In the genomic region with DNA sequence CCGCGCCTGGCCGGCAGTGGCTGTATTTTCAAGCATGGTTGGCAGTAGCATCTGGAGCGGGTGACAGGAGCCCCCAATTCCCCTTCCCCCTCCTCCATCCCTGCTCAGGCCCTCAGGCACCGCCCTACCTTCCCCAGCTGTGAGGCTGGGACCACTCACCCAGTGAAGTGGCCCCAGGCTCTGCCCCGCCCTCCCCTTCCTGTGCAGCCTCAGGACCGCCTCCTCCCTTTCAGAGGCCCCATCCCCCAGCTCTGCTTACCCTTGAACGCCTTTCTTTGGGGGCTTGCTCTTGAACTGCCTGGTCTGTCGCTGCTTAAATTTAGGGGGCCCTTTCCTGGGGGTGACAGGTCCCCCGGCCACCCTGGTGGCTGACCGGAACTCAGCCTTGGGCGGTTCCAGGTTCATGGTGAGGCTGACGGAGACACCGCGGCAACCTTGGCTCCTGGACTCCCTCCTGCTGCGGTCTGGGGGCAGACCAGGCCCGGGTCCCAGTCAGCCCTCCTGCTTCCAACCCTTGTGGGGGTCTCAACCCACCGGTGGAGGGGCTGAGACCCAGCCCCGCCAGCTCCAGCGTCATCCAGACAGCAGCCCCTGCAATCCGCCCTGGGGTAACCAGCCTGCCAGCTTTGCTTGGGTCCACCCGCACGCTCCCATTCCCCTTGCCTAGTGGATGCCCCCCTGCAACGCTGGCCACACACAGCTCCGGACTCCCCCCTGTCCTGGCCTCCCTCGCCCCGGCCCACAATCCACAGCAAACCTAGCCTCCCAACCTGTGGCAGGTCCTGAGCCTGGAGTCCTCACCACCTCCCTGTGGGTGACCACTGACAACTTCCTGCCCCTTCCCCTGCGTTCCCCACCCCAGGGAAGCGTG, we compare ENCODE assay signal across 9 cellular contexts. TPM values are rescaled to one million over a fixed set of nuclear protein-coding genes. Genes with fewer than 3 reads are reported as not detected.
DNase-seq lines count a peak whose midpoint lies in the region; ATAC-seq, FAIRE-seq and TF ChIP-seq lines count a peak whose summit lies in the region.
"Had no signal": no experiment of that assay in that cellular context is flagged by ENCODE, and none has a peak within 500 bp of the region (broad histone marks: within the 10 kb centered on the region; RNA-seq: fewer than 3 reads in every experiment).

No MANE protein-coding gene starts in this region.

- CTCF ChIA-PET in activated CD4-positive, alpha-beta memory T cell treated with anti-CD3 and anti-CD28 coated beads, Interleukin-2, amount 10 ng/mL, durations not matched to agents 7 days and 5 days (lab: Charles Lee) = interaction anchor here (0.7 kb wide), 1 partner anchor 93 kb away, joined by 3 read pairs; no protein-coding TSS in a partner anchor

- peak overlapping the region; percentile 61 for H3K4me3 Mint-ChIP-seq in activated T-cell treated with anti-CD3 and anti-CD28 coated beads, Interleukin-2, amount 50 U/mL, for 24 hours
- H3K4me3 Mint-ChIP-seq in activated CD4-positive, alpha-beta memory T cell treated with anti-CD3 and anti-CD28 coated beads, Interleukin-2, amount 10 ng/mL, durations not matched to agents 7 days and 5 days = peak overlapping the region; percentile 60
- H3K4me3 Mint-ChIP-seq in stimulated activated naive CD8-positive, alpha-beta T cell treated with anti-CD3 and anti-CD28 coated beads, Interleukin-15, Interleukin-2, amounts not matched to agents 100 ng/mL and 50 ng/mL, for 24 hours = peak overlapping the region; percentile 77

- no peak for DNase-seq in activated T-cell treated with anti-CD3 and anti-CD28 coated beads, Interleukin-2, amount 50 U/mL, for 24 hours
- no peak for DNase-seq in activated T-cell treated with anti-CD3 and anti-CD28 coated beads, Interleukin-2, amount 50 U/mL, for 1 hour
- DNase-seq in activated CD4-positive, alpha-beta memory T cell treated with anti-CD3 and anti-CD28 coated beads, Interleukin-2, amount 10 ng/mL, durations not matched to agents 7 days and 5 days = peak; percentile 27
- peak; percentile 80 for DNase-seq in islet precursor cell
- DNase-seq in NCI-H345 (lab: John Stamatoyannopoulos, UW) = no peak
- DNase-seq in D721Med (ENCODE audit: insufficient read length, low spot score) = no peak
- DNase-seq: heart right ventricle had no signal

- POLR2A ChIA-PET in activated CD4-positive, alpha-beta memory T cell treated with anti-CD3 and anti-CD28 coated beads, Interleukin-2, amount 10 ng/mL, durations not matched to agents 7 days and 5 days (lab: Charles Lee) = interaction anchor here (1.5 to 2.3 kb wide), 3 partner anchors 10 to 14 kb away, joined by 5 to 8 read pairs (median 6); no protein-coding TSS in a partner anchor

- no peaks in the 10 kb centered on the region for H3K9me3 Mint-ChIP-seq in activated T-cell treated with anti-CD3 and anti-CD28 coated beads, Interleukin-2, amount 50 U/mL, for 24 hours
- no peaks in the 10 kb centered on the region for H3K9me3 Mint-ChIP-seq in activated CD4-positive, alpha-beta memory T cell treated with anti-CD3 and anti-CD28 coated beads, Interleukin-2, amount 10 ng/mL, durations not matched to agents 7 days and 5 days
- H3K9me3 Mint-ChIP-seq in stimulated activated naive CD8-positive, alpha-beta T cell treated with anti-CD3 and anti-CD28 coated beads, Interleukin-15, Interleukin-2, amounts not matched to agents 100 ng/mL and 50 ng/mL, for 24 hours = no peaks in the 10 kb centered on the region

- FAIRE-seq in D721Med (lab: Jason Lieb, UNC) = no peak

- H3K27ac Mint-ChIP-seq in activated T-cell treated with anti-CD3 and anti-CD28 coated beads, Interleukin-2, amount 50 U/mL, for 24 hours = peak overlapping the region; percentile 75
- H3K27ac Mint-ChIP-seq in activated CD4-positive, alpha-beta memory T cell treated with anti-CD3 and anti-CD28 coated beads, Interleukin-2, amount 10 ng/mL, durations not matched to agents 7 days and 5 days = peak overlapping the region; percentile 31
- H3K27ac Mint-ChIP-seq in stimulated activated naive CD8-positive, alpha-beta T cell treated with anti-CD3 and anti-CD28 coated beads, Interleukin-15, Interleukin-2, amounts not matched to agents 100 ng/mL and 50 ng/mL, for 24 hours = peak overlapping the region; percentile 16

- TF ChIP-seq CTCF in D721Med (IDR thresholded peaks at IDR 0.05; ENCODE audit: insufficient read depth, missing control alignments) = no peak

- H3K4me1 Mint-ChIP-seq in activated T-cell treated with anti-CD3 and anti-CD28 coated beads, Interleukin-2, amount 50 U/mL, for 24 hours (ENCODE audit: low read depth) = peaks cover 19% of the 10 kb centered on the region
- H3K4me1 Mint-ChIP-seq in activated CD4-positive, alpha-beta memory T cell treated with anti-CD3 and anti-CD28 coated beads, Interleukin-2, amount 10 ng/mL, durations not matched to agents 7 days and 5 days = peaks cover 28% of the 10 kb centered on the region
- peaks cover 18% of the 10 kb centered on the region for H3K4me1 Mint-ChIP-seq in stimulated activated naive CD8-positive, alpha-beta T cell treated with anti-CD3 and anti-CD28 coated beads, Interleukin-15, Interleukin-2, amounts not matched to agents 100 ng/mL and 50 ng/mL, for 24 hours (ENCODE audit: low read depth)

- ATAC-seq in GM21526 (IDR thresholded peaks at IDR 0.05; ENCODE audit: low FRiP score, unreplicated experiment) = no peak
- ATAC-seq: heart right ventricle had no signal

- no peaks in the 10 kb centered on the region for H3K36me3 Mint-ChIP-seq in activated T-cell treated with anti-CD3 and anti-CD28 coated beads, Interleukin-2, amount 50 U/mL, for 24 hours (ENCODE audit: low read depth)
- no peaks in the 10 kb centered on the region for H3K36me3 Mint-ChIP-seq in activated CD4-positive, alpha-beta memory T cell treated with anti-CD3 and anti-CD28 coated beads, Interleukin-2, amount 10 ng/mL, durations not matched to agents 7 days and 5 days (ENCODE audit: low read depth)
- H3K36me3 Mint-ChIP-seq in stimulated activated naive CD8-positive, alpha-beta T cell treated with anti-CD3 and anti-CD28 coated beads, Interleukin-15, Interleukin-2, amounts not matched to agents 100 ng/mL and 50 ng/mL, for 24 hours (ENCODE audit: low read depth) = no peaks in the 10 kb centered on the region

- H3K27me3 Mint-ChIP-seq in activated T-cell treated with anti-CD3 and anti-CD28 coated beads, Interleukin-2, amount 50 U/mL, for 24 hours = peaks cover 40% of the 10 kb centered on the region
- H3K27me3 Mint-ChIP-seq in activated CD4-positive, alpha-beta memory T cell treated with anti-CD3 and anti-CD28 coated beads, Interleukin-2, amount 10 ng/mL, durations not matched to agents 7 days and 5 days = peaks cover 8% of the 10 kb centered on the region
- peaks cover 14% of the 10 kb centered on the region for H3K27me3 Mint-ChIP-seq in stimulated activated naive CD8-positive, alpha-beta T cell treated with anti-CD3 and anti-CD28 coated beads, Interleukin-15, Interleukin-2, amounts not matched to agents 100 ng/mL and 50 ng/mL, for 24 hours

RNA-seq across cellular contexts. Expression of a gene that starts 3.2 kb away (rescaled TPM):
- total RNA-seq in activated CD4-positive, alpha-beta memory T cell treated with anti-CD3 and anti-CD28 coated beads, Interleukin-2, amount 10 ng/mL, durations not matched to agents 7 days and 5 days = 10 to 100 TPM; 10.0 to 10.9 TPM

RNA-seq across cellular contexts. Expression of a gene that starts 13.3 kb away (rescaled TPM):
- total RNA-seq in activated CD4-positive, alpha-beta memory T cell treated with anti-CD3 and anti-CD28 coated beads, Interleukin-2, amount 10 ng/mL, durations not matched to agents 7 days and 5 days = 10 to 100 TPM; 59.3 TPM

RNA-seq across cellular contexts. Expression of a gene that starts 13.4 kb away (rescaled TPM):
- 10 to 100 TPM; 28.8 to 33.3 TPM for total RNA-seq in activated CD4-positive, alpha-beta memory T cell treated with anti-CD3 and anti-CD28 coated beads, Interleukin-2, amount 10 ng/mL, durations not matched to agents 7 days and 5 days

RNA-seq across cellular contexts. Expression of a gene that starts 16.1 kb away (rescaled TPM):
- total RNA-seq in activated CD4-positive, alpha-beta memory T cell treated with anti-CD3 and anti-CD28 coated beads, Interleukin-2, amount 10 ng/mL, durations not matched to agents 7 days and 5 days = under 1 TPM; 0.38 to 0.43 TPM

RNA-seq across cellular contexts. Expression of a gene that starts 16.2 kb away (rescaled TPM):
- total RNA-seq in activated CD4-positive, alpha-beta memory T cell treated with anti-CD3 and anti-CD28 coated beads, Interleukin-2, amount 10 ng/mL, durations not matched to agents 7 days and 5 days = 10 to 100 TPM; 84.6 to 89.0 TPM

Comparison
In these comparisons a context has a peak if more than half of its experiments do, and no peak if none do; other contexts are left out.
1. DNase-seq: peak in activated CD4-positive, alpha-beta memory T cell treated with anti-CD3 and anti-CD28 coated beads, Interleukin-2, amount 10 ng/mL, durations not matched to agents 7 days and 5 days (single experiment) and islet precursor cell (single experiment); none in activated T-cell treated with anti-CD3 and anti-CD28 coated beads, Interleukin-2, amount 50 U/mL, for 24 hours (single experiment), activated T-cell treated with anti-CD3 and anti-CD28 coated beads, Interleukin-2, amount 50 U/mL, for 1 hour (single experiment), NCI-H345 (single experiment) and D721Med (single experiment).
2. H3K27ac Mint-ChIP-seq: peak in every context shown above with its lines; median percentile 75 in activated T-cell treated with anti-CD3 and anti-CD28 coated beads, Interleukin-2, amount 50 U/mL, for 24 hours; 31 in activated CD4-positive, alpha-beta memory T cell treated with anti-CD3 and anti-CD28 coated beads, Interleukin-2, amount 10 ng/mL, durations not matched to agents 7 days and 5 days; 16 in stimulated activated naive CD8-positive, alpha-beta T cell treated with anti-CD3 and anti-CD28 coated beads, Interleukin-15, Interleukin-2, amounts not matched to agents 100 ng/mL and 50 ng/mL, for 24 hours.
3. Peak in every context shown above with its lines, with median percentiles within 50 percentile points of each other: H3K4me3 Mint-ChIP-seq.